8 cellular contexts compared by ENCODE assay signal in the genomic region with DNA sequence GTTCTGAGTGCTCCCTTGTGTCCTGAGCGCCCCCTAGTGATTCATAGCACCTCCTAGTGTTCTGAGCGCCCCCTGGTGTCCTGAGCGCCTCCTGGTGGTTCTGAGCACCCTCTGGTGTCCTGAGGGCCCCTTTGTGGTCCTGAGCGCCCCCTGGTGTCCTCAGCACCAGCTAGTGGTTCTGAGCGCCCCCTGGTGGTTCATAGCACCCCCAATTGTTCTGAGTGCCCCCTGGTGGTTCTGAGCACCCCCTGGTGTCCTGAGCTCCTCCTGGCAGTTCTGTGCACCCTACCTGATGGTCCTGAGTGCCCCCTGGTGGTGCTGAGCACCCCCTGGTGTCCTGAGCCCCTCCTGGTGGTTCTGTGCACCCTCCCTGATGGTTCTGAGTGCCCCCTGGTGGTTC.
DNase-seq lines count a peak whose midpoint lies in the region; ATAC-seq and TF ChIP-seq lines count a peak whose summit lies in the region.
"Not testable (repeated sequence)": the region's sequence is repeated elsewhere in the genome, so short reads cannot be mapped to it uniquely, and the experiment has no call there.

No MANE protein-coding gene starts in this region.

- not testable (repeated sequence) for H3K4me3 Mint-ChIP-seq in activated CD4-positive, alpha-beta T cell treated with anti-CD3 and anti-CD28 coated beads for 36 hours; natural killer cell

- not testable (repeated sequence) for H3K36me3 Mint-ChIP-seq in activated CD4-positive, alpha-beta T cell treated with anti-CD3 and anti-CD28 coated beads for 36 hours (ENCODE audit: low read depth); natural killer cell

- ATAC-seq in GM18498 (IDR thresholded peaks at IDR 0.05; ENCODE audit: unreplicated experiment) (peak; percentile 50), GM19023 (IDR thresholded peaks at IDR 0.05; ENCODE audit: unreplicated experiment) (peak; percentile 53), GM21381 (IDR thresholded peaks at IDR 0.05; ENCODE audit: unreplicated experiment) (peak; percentile 47), HG02610 (IDR thresholded peaks at IDR 0.05; ENCODE audit: unreplicated experiment) (peak; percentile 48), HG03025 (IDR thresholded peaks at IDR 0.05; ENCODE audit: low FRiP score, unreplicated experiment) (peak; percentile 50), HG03354 (IDR thresholded peaks at IDR 0.05; ENCODE audit: poor library complexity, severe bottlenecking, unreplicated experiment) (peak; percentile 57), natural killer cell (peak; percentile 17 to 57 (median 33))
- ATAC-seq in activated CD4-positive, alpha-beta T cell treated with anti-CD3 and anti-CD28 coated beads for 36 hours, result peak; percentile 40

- CTCF ChIA-PET in activated CD4-positive, alpha-beta T cell treated with anti-CD3 and anti-CD28 coated beads for 36 hours (lab: Charles Lee), result not testable (repeated sequence)

- intact Hi-C loops in activated CD4-positive, alpha-beta T cell treated with anti-CD3 and anti-CD28 coated beads for 36 hours (cut with DNase I, micrococcal nuclease); natural killer cell (cut with micrococcal nuclease): not testable (repeated sequence)

- TF ChIP-seq CTCF in natural killer cell (IDR thresholded peaks at IDR 0.05), result not testable (repeated sequence)

- not testable (repeated sequence) for H3K9me3 Mint-ChIP-seq in activated CD4-positive, alpha-beta T cell treated with anti-CD3 and anti-CD28 coated beads for 36 hours (ENCODE audit: low read depth); natural killer cell

- H3K27me3 Mint-ChIP-seq in activated CD4-positive, alpha-beta T cell treated with anti-CD3 and anti-CD28 coated beads for 36 hours; natural killer cell (ENCODE audit: low read depth in 2 of 2): not testable (repeated sequence)

- POLR2A ChIA-PET in activated CD4-positive, alpha-beta T cell treated with anti-CD3 and anti-CD28 coated beads for 36 hours (lab: Charles Lee), result not testable (repeated sequence)

- H3K27ac Mint-ChIP-seq in activated CD4-positive, alpha-beta T cell treated with anti-CD3 and anti-CD28 coated beads for 36 hours; natural killer cell: not testable (repeated sequence)

- H3K4me1 Mint-ChIP-seq in activated CD4-positive, alpha-beta T cell treated with anti-CD3 and anti-CD28 coated beads for 36 hours; natural killer cell: not testable (repeated sequence)

- DNase-seq in activated CD4-positive, alpha-beta T cell treated with anti-CD3 and anti-CD28 coated beads for 36 hours; natural killer cell: not testable (repeated sequence)
